Comparison of ENCODE assay signal across 20 cellular contexts in genomic region chr17:75584358-75585175, GRCh38. TPM values are rescaled to one million over a fixed set of nuclear protein-coding genes. Genes with fewer than 3 reads are reported as not detected.
DNase-seq lines count a peak whose midpoint lies in the region; ATAC-seq and TF ChIP-seq lines count a peak whose summit lies in the region.
"Had no signal": no experiment of that assay in that cellular context is flagged by ENCODE, and none has a peak within 500 bp of the region (broad histone marks: within the 10 kb centered on the region; RNA-seq: fewer than 3 reads in every experiment).

No MANE protein-coding gene starts in this region.

- H3K27me3 ChIP-seq in hepatocyte (no peaks in the 10 kb centered on the region), tibial nerve (no peaks in the 10 kb centered on the region)

- DNase-seq in Caki2 (ENCODE audit: low read depth) (peak; percentile 41), NCI-H82 treated with DMSO at 0.1 percent for 48 hours (lab: John Stamatoyannopoulos, UW; ENCODE audit: unreplicated experiment) (peak; percentile 39), hepatocyte (ENCODE audit: low spot score) (peak; percentile 5), putamen (ENCODE audit: low spot score) (peak; percentile 22), NCI-H345 (lab: John Stamatoyannopoulos, UW) (no peak), tibial nerve (ENCODE audit: low spot score in 2 of 2) (no peak), DMS 273 (lab: John Stamatoyannopoulos, UW; ENCODE audit: unreplicated experiment) (no peak)
- DNase-seq: CD4-positive, CD25-positive, alpha-beta regulatory T cell; DND-41; HCEC 1CT; Kasumi-1; NCI-H1694; NCI-H446 treated with DMSO at 0.1 percent for 48 hours; NCI-H69 had no signal

- H3K36me3 ChIP-seq in hepatocyte (replicated peaks; ENCODE audit: insufficient read depth, low read depth) (no peaks in the 10 kb centered on the region), tibial nerve (no peaks in the 10 kb centered on the region)

- H3K27ac ChIP-seq in hepatocyte (no peak overlapping the region), tibial nerve (no peak overlapping the region)
- H3K27ac ChIP-seq: SJSA1 had no signal

- no peak overlapping the region for H3K4me2 ChIP-seq in hepatocyte
- H3K4me2 ChIP-seq: A549, GM23338 had no signal

- TF ChIP-seq CTCF in hepatocyte (IDR thresholded peaks at IDR 0.05; ENCODE audit: poor library complexity) (no peak), tibial nerve (IDR thresholded peaks at IDR 0.05) (no peak)

- in situ Hi-C loops in Caki2 (cut with HindIII; ENCODE audit: low pct_unique_long_range_greater_than_20kb, low sequenced_read_pairs), result no loop called here

- WGBS in hepatocyte (ENCODE audit: low lambda C conversion rate, missing lambda C conversion rate), result 86% methylated on average over 15 of the region's 15 CpGs
- 83 to 86% methylated on average over 15 of the region's 15 CpGs for WGBS in tibial nerve, 2 donors

- H4K20me1 ChIP-seq in hepatocyte (ENCODE audit: insufficient read depth, poor library complexity, severe bottlenecking), result no peaks in the 10 kb centered on the region

- no peak overlapping the region for H2AFZ ChIP-seq in hepatocyte
- H2AFZ ChIP-seq: GM23338 had no signal

- no peaks in the 10 kb centered on the region for H3K9me3 ChIP-seq in hepatocyte (ENCODE audit: low read depth)
- H3K9me3 ChIP-seq in tibial nerve, result no peaks in the 10 kb centered on the region
- H3K9me3 ChIP-seq: A549 had no signal

- H3K4me3 ChIP-seq in hepatocyte, result no peak overlapping the region
- H3K4me3 ChIP-seq in tibial nerve, result no peak overlapping the region
- H3K4me3 ChIP-seq: A549, GM23338, SJSA1 had no signal

- no peaks in the 10 kb centered on the region for H3K9me2 ChIP-seq in hepatocyte (replicated peaks; ENCODE audit: insufficient read depth)

- H3K4me1 ChIP-seq in hepatocyte (ENCODE audit: insufficient read depth) (peaks cover 11% of the 10 kb centered on the region), tibial nerve (peaks cover 0 to 14% (median 9%) of the 10 kb centered on the region in 4 donors)

- no peaks in the 10 kb centered on the region for H3K79me2 ChIP-seq in hepatocyte

- TF ChIP-seq EP300 in tibial nerve (IDR thresholded peaks at IDR 0.05), result no peak

- ATAC-seq in HG02588 (IDR thresholded peaks at IDR 0.05; ENCODE audit: unreplicated experiment), result no peak
- ATAC-seq: GM23338, Panc1 had no signal

- no peak for TF ChIP-seq POLR2A in tibial nerve (IDR thresholded peaks at IDR 0.05)

RNA-seq across cellular contexts. Expression of gene MYO15B, which starts 3.0 kb away (rescaled TPM):
- 0.34 and 16.6 TPM in 2 replicates for total RNA-seq in Caki2 (2014; rRNA removed; shearing (Covaris generic); ENCODE audit: low replicate concordance)
- total RNA-seq in hepatocyte (99.8 and 153 TPM in 2 replicates), tibial nerve (100 to 1,000 TPM; 150 to 327 (median 278) TPM)
- 124 and 132 TPM in 2 replicates for polyA plus RNA-seq in hepatocyte

RNA-seq across cellular contexts. Expression of gene SMIM5, which starts 48.7 kb away (rescaled TPM):
- not detected in 2 replicates for total RNA-seq in Caki2 (2014; rRNA removed; shearing (Covaris generic); ENCODE audit: low replicate concordance)
- total RNA-seq in hepatocyte (4.1 and 4.5 TPM in 2 replicates), tibial nerve (10 to 100 TPM; 17.3 to 41.1 (median 25.0) TPM)
- 6.8 and 7.7 TPM in 2 replicates for polyA plus RNA-seq in hepatocyte
- total RNA-seq: G401, GM23338 had no signal

RNA-seq across cellular contexts. Expression of gene LLGL2, which starts 59.1 kb away (rescaled TPM):
- 34.2 and 42.5 TPM in 2 replicates for total RNA-seq in Caki2 (2014; rRNA removed; shearing (Covaris generic); ENCODE audit: low replicate concordance)
- 60.9 and 81.8 TPM in 2 replicates for total RNA-seq in hepatocyte
- polyA plus RNA-seq in hepatocyte, result 154 and 194 TPM in 2 replicates
- 10 to 100 TPM in 1 of 4 donors, 1 to 10 TPM in 3; 8.4 to 18.4 (median 8.8) TPM for total RNA-seq in tibial nerve

Comparison
In these comparisons a context has a peak if more than half of its experiments do, and no peak if none do; other contexts are left out.
1. DNase-seq: peak in Caki2 (single experiment), NCI-H82 treated with DMSO at 0.1 percent for 48 hours (single experiment), hepatocyte (single experiment) and putamen (single experiment); none in NCI-H345 (single experiment), tibial nerve (0 of 2) and DMS 273 (single experiment).